ENCODE assay signal across 21 cellular contexts in genomic region chr2:152120430-152120829, GRCh38.
"Had no signal": no experiment of that assay in that cellular context is flagged by ENCODE, and none has a peak within 500 bp of the region (broad histone marks: within the 10 kb centered on the region; RNA-seq: fewer than 3 reads in every experiment).

No MANE protein-coding gene starts in this region.

- FAIRE-seq: colon, frontal cortex, kidney had no signal

- H3K27ac ChIP-seq: neural progenitor cell, parathyroid adenoma, prostate gland, right atrium auricular region, suprapubic skin had no signal

- DNase-seq: dorsolateral prefrontal cortex; effector CD4-positive, alpha-beta T cell; kidney; mesenchymal stem cell; mucosa of descending colon; naive B cell; stimulated activated CD4-positive, alpha-beta T cell treated with anti-CD3 and anti-CD28 coated beads, Interleukin-12 subunit alpha, Interleukin-12 subunit beta, amount 100 ng/mL, for 4 hours; stimulated activated CD4-positive, alpha-beta T cell treated with anti-CD3 and anti-CD28 coated beads, Interleukin-1b, Interleukin-23, amount 100 ng/mL, for 48 hours; stimulated activated CD4-positive, alpha-beta T cell treated with anti-CD3 and anti-CD28 coated beads, Interleukin-4, amount 100 ng/mL, for 1 hour; stimulated activated CD8-positive, alpha-beta memory T cell treated with anti-CD3 and anti-CD28 coated beads, Interleukin-4, amount 100 ng/mL, for 48 hours; stimulated activated naive CD4-positive, alpha-beta T cell; stimulated activated naive CD8-positive, alpha-beta T cell treated with anti-CD3 and anti-CD28 coated beads, Interleukin-15, amount 100 ng/mL, for 72 hours had no signal

- H3K4me1 ChIP-seq: neural progenitor cell, parathyroid adenoma, prostate gland, right atrium auricular region, suprapubic skin had no signal

- H3K9ac ChIP-seq: neural progenitor cell, parathyroid adenoma had no signal

- H3K9me3 ChIP-seq: mucosa of descending colon, prostate gland, right atrium auricular region, suprapubic skin had no signal

- H3K79me2 ChIP-seq: parathyroid adenoma had no signal

- H3K4me2 ChIP-seq: neural progenitor cell, smooth muscle cell had no signal

- H3K36me3 ChIP-seq: neural progenitor cell, prostate gland had no signal

- H3K27me3 ChIP-seq: dorsolateral prefrontal cortex, neural progenitor cell, right atrium auricular region, suprapubic skin had no signal

- H3K4me3 ChIP-seq: dorsolateral prefrontal cortex, lung, mucosa of descending colon, neural progenitor cell, prostate gland, right atrium auricular region, smooth muscle cell, suprapubic skin had no signal

- H2AFZ ChIP-seq: neural progenitor cell, parathyroid adenoma had no signal
